Comparison of ENCODE assay signal across 15 cellular contexts in genomic region chrX:47202316-47202715, GRCh38. TPM values are rescaled to one million over a fixed set of nuclear protein-coding genes. Genes with fewer than 3 reads are reported as not detected.
DNase-seq lines count a peak whose midpoint lies in the region; ATAC-seq and TF ChIP-seq lines count a peak whose summit lies in the region.
"Had no signal": no experiment of that assay in that cellular context is flagged by ENCODE, and none has a peak within 500 bp of the region (broad histone marks: within the 10 kb centered on the region; RNA-seq: fewer than 3 reads in every experiment).

No MANE protein-coding gene starts in this region.

- H3K4me1 ChIP-seq in Panc1 (ENCODE audit: control insufficient read depth, insufficient read depth, low read length): no peaks in the 10 kb centered on the region; the same call in none of the 2 replicates

- CTCF ChIA-PET in Panc1 (lab: Charles Lee) (no interaction called here), GM10248 (lab: Yijun Ruan, JAX) (no interaction called here)

- in situ Hi-C loops in Panc1 (cut with HindIII; ENCODE audit: low pct_unique_long_range_greater_than_20kb, low sequenced_read_pairs): no loop called here

- intact Hi-C loops in Right ventricle myocardium superior (cut with DNase I) (no loop called here), left cardiac atrium (cut with DNase I) (no loop called here), Panc1 (cut with micrococcal nuclease; ENCODE audit: unreplicated experiment) (no loop called here)

- peaks cover 26% of the 10 kb centered on the region for H3K36me3 ChIP-seq in Panc1 (ENCODE audit: control insufficient read depth, insufficient read depth, low read length)

- TSS peak; percentile 2 for BruUV-seq in Panc1 (replicated peaks; lab: Mats Ljungman, UMichigan)

- peaks cover 18% of the 10 kb centered on the region for H3K4me1 Mint-ChIP-seq in nephron progenitor cell

- H3K4me3 Mint-ChIP-seq in nephron progenitor cell: no peak overlapping the region
- H3K4me3 Mint-ChIP-seq: B cell; CD4-positive, alpha-beta T cell; GM23338 had no signal

- TF ChIP-seq CTCF in Panc1 (IDR thresholded peaks at IDR 0.05): no peak
- TF ChIP-seq CTCF in nephron progenitor cell (IDR thresholded peaks at IDR 0.05): no peak
- no peak for TF ChIP-seq CTCF in GM10248 (IDR thresholded peaks at IDR 0.05; ENCODE audit: control extremely low read depth, extremely low read depth, low read depth, missing control alignments)

- H3K9me3 Mint-ChIP-seq in nephron progenitor cell: no peaks in the 10 kb centered on the region
- H3K9me3 Mint-ChIP-seq: CD4-positive, alpha-beta T cell; GM23338 had no signal

- TF ChIP-seq POLR2A in GM18505 (IDR thresholded peaks at IDR 0.05; ENCODE audit: borderline replicate concordance, extremely low read depth, insufficient read depth, insufficient read length): no peak

- peaks cover 5% of the 10 kb centered on the region for H3K27me3 Mint-ChIP-seq in nephron progenitor cell (ENCODE audit: low read depth, poor library complexity)
- H3K27me3 Mint-ChIP-seq: B cell; CD4-positive, alpha-beta T cell had no signal

- H3K27ac ChIP-seq in Panc1 (ENCODE audit: low read length): no peak overlapping the region

- H3K27ac Mint-ChIP-seq in nephron progenitor cell: peak overlapping the region; percentile 36
- H3K27ac Mint-ChIP-seq: B cell, GM23338 had no signal

- H3K36me3 Mint-ChIP-seq in nephron progenitor cell (ENCODE audit: low read depth): peaks cover 99% of the 10 kb centered on the region

- H3K9me3 ChIP-seq in Panc1 (ENCODE audit: control insufficient read depth, insufficient read depth, low read depth, low read length): no peaks in the 10 kb centered on the region

- H3K27me3 ChIP-seq in Panc1 (ENCODE audit: control insufficient read depth, insufficient read depth, low read length): no peaks in the 10 kb centered on the region

- no peak overlapping the region for H3K4me3 ChIP-seq in Panc1 (ENCODE audit: low read depth in 2 of 2, low read length in 2 of 2)
- H3K4me3 ChIP-seq: GM12878, GM23338 had no signal

- DNase-seq in Right ventricle myocardium superior (peak; percentile 24), left cardiac atrium (no peak), Panc1 (ENCODE audit: low read depth, low spot score) (no peak), nephron progenitor cell (no peak), GM10248 (ENCODE audit: extremely low spot score) (no peak)
- DNase-seq: C1 segment of cervical spinal cord; Calu3; CD4-positive, alpha-beta T cell; DMS 273 treated with DMSO at 0.1 percent for 48 hours; H7 had no signal

- ATAC-seq in Right ventricle myocardium superior (ENCODE audit: poor library complexity) (no peak), left cardiac atrium (no peak), Panc1 (no peak), HG02884 (IDR thresholded peaks at IDR 0.05; ENCODE audit: unreplicated experiment) (no peak), GM18505 (IDR thresholded peaks at IDR 0.05; ENCODE audit: unreplicated experiment) (no peak)
- ATAC-seq: GM12878, GM23338 had no signal

- POLR2A ChIA-PET in Panc1 (lab: Charles Lee) (no interaction called here), GM10248 (lab: Yijun Ruan, JAX) (no interaction called here)

RNA-seq across cellular contexts. Expression of gene UBA1, which starts 8.7 kb away (rescaled TPM):
- total RNA-seq in Right ventricle myocardium superior (89.8 TPM), left cardiac atrium (100 to 1,000 TPM; 101 to 132 TPM), Panc1 (2021; ENCODE audit: unreplicated experiment) (302 TPM)
- 333 TPM for polyA plus RNA-seq in Panc1 (2012; ENCODE audit: insufficient read length)

RNA-seq across cellular contexts. Expression of gene CDK16, which starts 16.2 kb away (rescaled TPM):
- 128 TPM for total RNA-seq in Right ventricle myocardium superior
- total RNA-seq in left cardiac atrium: 100 to 1,000 TPM; 109 to 132 TPM
- total RNA-seq in Panc1 (2021; ENCODE audit: unreplicated experiment): 134 TPM
- 135 TPM for polyA plus RNA-seq in Panc1 (2012; ENCODE audit: insufficient read length)

RNA-seq across cellular contexts. Expression of gene USP11, which starts 30.5 kb away (rescaled TPM):
- total RNA-seq in Right ventricle myocardium superior (31.7 TPM), left cardiac atrium (10 to 100 TPM; 42.0 to 60.8 TPM), Panc1 (2021; ENCODE audit: unreplicated experiment) (82.4 TPM)
- 105 TPM for polyA plus RNA-seq in Panc1 (2012; ENCODE audit: insufficient read length)

RNA-seq across cellular contexts. Expression of gene RBM10, which starts 57.3 kb away (rescaled TPM):
- 27.4 TPM for total RNA-seq in Right ventricle myocardium superior
- 10 to 100 TPM; 22.1 to 23.9 TPM for total RNA-seq in left cardiac atrium
- 47.1 TPM for total RNA-seq in Panc1 (2021; ENCODE audit: unreplicated experiment)
- 58.6 TPM for polyA plus RNA-seq in Panc1 (2012; ENCODE audit: insufficient read length)

RNA-seq across cellular contexts. Expression of gene NDUFB11, which starts 57.8 kb away (rescaled TPM):
- total RNA-seq in Right ventricle myocardium superior: 196 TPM
- total RNA-seq in left cardiac atrium: 100 to 1,000 TPM; 137 to 138 TPM
- 109 TPM for total RNA-seq in Panc1 (2021; ENCODE audit: unreplicated experiment)
- polyA plus RNA-seq in Panc1 (2012; ENCODE audit: insufficient read length): 151 TPM
